ENCODE assay signal across 17 cellular contexts in the genomic region with DNA sequence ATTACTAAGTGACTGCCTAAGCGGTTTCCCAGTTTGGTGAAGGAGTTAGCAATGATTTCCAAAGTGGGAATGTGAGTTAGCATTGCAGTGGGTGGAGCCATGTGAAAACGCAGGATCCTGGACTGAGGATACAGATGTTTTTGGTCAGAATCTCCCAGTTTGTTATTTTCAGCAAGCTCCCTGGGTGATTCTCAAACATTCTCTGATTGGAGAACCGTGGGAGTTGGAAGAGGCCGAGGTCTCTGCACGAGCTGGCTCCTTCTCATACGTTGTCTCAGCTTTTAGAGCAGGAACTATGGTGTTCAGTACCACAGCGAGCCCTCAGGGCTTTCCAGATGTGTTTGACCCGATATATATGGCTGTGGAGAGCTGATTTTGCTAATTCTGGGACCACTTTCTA.
DNase-seq lines count a peak whose midpoint lies in the region; ATAC-seq and TF ChIP-seq lines count a peak whose summit lies in the region.
"Had no signal": no experiment of that assay in that cellular context is flagged by ENCODE, and none has a peak within 500 bp of the region (broad histone marks: within the 10 kb centered on the region; RNA-seq: fewer than 3 reads in every experiment).

No MANE protein-coding gene starts in this region.

- H3K9me3 Mint-ChIP-seq in IgD-negative memory B cell: peaks cover 0 to 2% (median 0%) of the 10 kb centered on the region in 3 donors
- H3K9me3 Mint-ChIP-seq: dendritic cell treated with granulocyte-macrophage colony-stimulating factor and Interleukin-4, amounts not matched to agents 40 ng/mL and 50 ng/mL, for 4 days had no signal

- DNase-seq in fibroblast of villous mesenchyme (ENCODE audit: low read depth) (peak; percentile 21), mucosa of gallbladder (ENCODE audit: low spot score) (peak; percentile 41), testis (peak; percentile 69), NCI-H1105 (lab: John Stamatoyannopoulos, UW) (no peak), NCI-H2171 (lab: John Stamatoyannopoulos, UW) (no peak)
- DNase-seq: activated CD4-positive, alpha-beta T cell treated with anti-CD3 and anti-CD28 coated beads, Interleukin-2, amount 50 U/mL, for 4 hours; amniotic stem cell; GOT3; NCI-H1092; NCI-H2171 treated with DMSO at 0.1 percent for 48 hours; SJCRH30; stimulated activated CD4-positive, alpha-beta T cell treated with anti-CD3 and anti-CD28 coated beads, Interleukin-2, amount 100 ng/mL, for 24 hours; T1000 had no signal

- H3K4me3 ChIP-seq in fibroblast of villous mesenchyme (ENCODE audit: low read depth, low read length) (no peak overlapping the region), testis (no peak overlapping the region)
- H3K4me3 ChIP-seq: SJCRH30 had no signal

- TF ChIP-seq POLR2A in testis (IDR thresholded peaks at IDR 0.05): no peak

- intact Hi-C loops in testis (cut with DNase I; ENCODE audit: low total_unique reads): no loop called here

- WGBS in testis, 2 donors: 41 to 47% methylated on average over 8 of the region's 8 CpGs

- TF ChIP-seq CTCF in fibroblast of villous mesenchyme (IDR thresholded peaks at IDR 0.05; ENCODE audit: insufficient read depth, low read depth, low read length): no peak
- TF ChIP-seq CTCF in testis (IDR thresholded peaks at IDR 0.05): no peak

- no peaks in the 10 kb centered on the region for H3K9me3 ChIP-seq in testis
- H3K9me3 ChIP-seq: SJCRH30 had no signal

- H3K27me3 Mint-ChIP-seq in IgD-negative memory B cell: peaks cover 8% of the 10 kb centered on the region

- H3K36me3 ChIP-seq in testis (ENCODE audit: low read depth, missing control alignments): no peaks in the 10 kb centered on the region
- H3K36me3 ChIP-seq: SJCRH30 had no signal

- ATAC-seq in GM21737 (IDR thresholded peaks at IDR 0.05; ENCODE audit: unreplicated experiment) (no peak), esophagus mucosa (no peak)

- H3K27me3 ChIP-seq in testis: no peaks in the 10 kb centered on the region
- H3K27me3 ChIP-seq: SJCRH30 had no signal

- peaks cover 18% of the 10 kb centered on the region for H3K4me1 ChIP-seq in testis

- H3K4me3 Mint-ChIP-seq in IgD-negative memory B cell: peak overlapping the region in 2 of 4 donors; percentile 65 to 89
- H3K4me3 Mint-ChIP-seq: dendritic cell treated with granulocyte-macrophage colony-stimulating factor and Interleukin-4, amounts not matched to agents 40 ng/mL and 50 ng/mL, for 4 days had no signal

- H3K27ac Mint-ChIP-seq in IgD-negative memory B cell: peak overlapping the region in 2 of 3 donors; percentile 1 to 77
- H3K27ac Mint-ChIP-seq: dendritic cell treated with granulocyte-macrophage colony-stimulating factor and Interleukin-4, amounts not matched to agents 40 ng/mL and 50 ng/mL, for 4 days had no signal

- H3K36me3 Mint-ChIP-seq in IgD-negative memory B cell: peaks cover 2% of the 10 kb centered on the region

- peaks cover 23 to 36% (median 23%) of the 10 kb centered on the region in 3 donors for H3K4me1 Mint-ChIP-seq in IgD-negative memory B cell

- H3K27ac ChIP-seq in testis: peak overlapping the region; percentile 79 to 90
- H3K27ac ChIP-seq: SJCRH30 had no signal

Comparison
In these comparisons a context has a peak if more than half of its experiments do, and no peak if none do; other contexts are left out.
1. DNase-seq: peak in fibroblast of villous mesenchyme (single experiment), mucosa of gallbladder (single experiment) and testis (single experiment); none in NCI-H1105 (single experiment) and NCI-H2171 (single experiment).